25 cellular contexts compared by ENCODE assay signal in the genomic region with DNA sequence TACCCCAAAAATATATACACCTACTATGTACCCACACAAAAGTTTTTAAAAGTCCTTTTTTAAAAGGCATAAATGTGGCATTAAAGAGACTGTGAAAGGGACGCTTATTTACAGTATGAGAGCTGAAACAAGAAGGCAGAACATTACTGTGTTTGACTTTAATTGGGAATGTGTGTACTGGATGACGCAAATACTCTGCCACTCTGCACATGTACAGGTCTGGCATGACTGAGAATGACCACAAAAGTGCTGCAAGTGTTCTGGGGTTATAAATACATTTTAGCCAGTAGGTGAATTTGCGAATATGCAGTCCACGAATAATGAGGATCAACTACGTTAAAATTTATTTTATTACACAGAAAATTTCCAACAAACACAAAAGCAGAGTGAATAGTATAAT.
"Had no signal": no experiment of that assay in that cellular context is flagged by ENCODE, and none has a peak within 500 bp of the region (broad histone marks: within the 10 kb centered on the region; RNA-seq: fewer than 3 reads in every experiment).

No MANE protein-coding gene starts in this region.

- H3K4me1 ChIP-seq: ascending aorta, transverse colon, vagina had no signal

- ATAC-seq: left lung; stimulated activated naive CD8-positive, alpha-beta T cell treated with anti-CD3 and anti-CD28 coated beads, Interleukin-15, Interleukin-2, amounts not matched to agents 100 U/mL and 50 U/mL, for 24 hours had no signal

- H3K27ac ChIP-seq: ascending aorta, hepatocyte, left lung, transverse colon, vagina, WERI-Rb-1 had no signal

- H3K9me3 ChIP-seq: ascending aorta, transverse colon, vagina had no signal

- H3K4me3 ChIP-seq: ascending aorta, hepatocyte, left lung, transverse colon, vagina had no signal

- H2AFZ ChIP-seq: hepatocyte had no signal

- FAIRE-seq: endometrium, keratinocyte had no signal

- H3K27me3 ChIP-seq: ascending aorta, hepatocyte, left lung, transverse colon, vagina had no signal

- DNase-seq: activated CD4-positive, alpha-beta T cell treated with anti-CD3 and anti-CD28 coated beads for 1 hour; activated CD8-positive, alpha-beta memory T cell treated with anti-CD3 and anti-CD28 coated beads for 24 hours; activated CD8-positive, alpha-beta memory T cell treated with anti-CD3 and anti-CD28 coated beads, Interleukin-2, amount 50 U/mL, for 48 hours; activated effector memory CD4-positive, alpha-beta T cell treated with anti-CD3 and anti-CD28 coated beads, Interleukin-2, amount 50 U/mL, for 16 hours; activated naive CD4-positive, alpha-beta T cell treated with anti-CD3 and anti-CD28 coated beads, Interleukin-2, amount 50 U/mL, for 16 hours; activated T-cell treated with anti-CD3 and anti-CD28 coated beads, Interleukin-2, amount 50 U/mL, for 48 hours; cerebellar nuclear complex; cortex of kidney; erythroblast; left lung; occipital lobe; posterior cingulate gyrus; retina; stimulated activated CD4-positive, alpha-beta T cell treated with anti-CD3 and anti-CD28 coated beads, Interleukin-12 subunit alpha, Interleukin-12 subunit beta, amount 100 ng/mL, for 4 hours; stimulated activated CD4-positive, alpha-beta T cell treated with anti-CD3 and anti-CD28 coated beads, Interleukin-2, amount 100 ng/mL, for 24 hours; stimulated activated naive CD8-positive, alpha-beta T cell treated with anti-CD3 and anti-CD28 coated beads, Interleukin-15, Interleukin-2, amounts not matched to agents 100 U/mL and 50 U/mL, for 24 hours; substantia nigra; T-helper 2 cell; transverse colon; WERI-Rb-1 had no signal

- H3K4me2 ChIP-seq: hepatocyte had no signal
